Comparison of ENCODE assay signal across 15 cellular contexts in genomic region chr3:106814231-106814630, GRCh38.
DNase-seq lines count a peak whose midpoint lies in the region; ATAC-seq, FAIRE-seq and TF ChIP-seq lines count a peak whose summit lies in the region.
"Had no signal": no experiment of that assay in that cellular context is flagged by ENCODE, and none has a peak within 500 bp of the region (broad histone marks: within the 10 kb centered on the region; RNA-seq: fewer than 3 reads in every experiment).

No MANE protein-coding gene starts in this region.

- H3K27ac Mint-ChIP-seq in Caco-2 (ENCODE audit: unreplicated experiment): no peak overlapping the region
- H3K27ac Mint-ChIP-seq: activated T-helper 17 cell treated with anti-CD3 and anti-CD28 coated beads, Interleukin-2, amount 50 U/mL, for 72 hours had no signal

- no peak for TF ChIP-seq EP300 in H1 (IDR thresholded peaks at IDR 0.05; ENCODE audit: borderline replicate concordance in 1 of 2, low read depth in 2 of 2, low read length in 2 of 2)

- H4K20me1 ChIP-seq in H1 (replicated peaks in 1 of 2; ENCODE audit: control insufficient read depth in 1 of 2, insufficient read depth in 2 of 2, low read length in 2 of 2): no peaks in the 10 kb centered on the region

- H2BK5ac ChIP-seq in H1 (ENCODE audit: low read depth, low read length): no peak overlapping the region
- no peak overlapping the region for H2BK5ac ChIP-seq in mesenchymal stem cell (ENCODE audit: low read depth, low read length, poor library complexity, severe bottlenecking)

- no peak overlapping the region for H3K56ac ChIP-seq in H1 (replicated peaks; ENCODE audit: insufficient read length, low read depth, low read length)

- peak overlapping the region; percentile 53; the same call in 1 of the 2 replicates for H2BK20ac ChIP-seq in H1 (ENCODE audit: low read length)

- H3K4me3 Mint-ChIP-seq in Caco-2 (ENCODE audit: unreplicated experiment): no peak overlapping the region
- H3K4me3 Mint-ChIP-seq: activated T-helper 17 cell treated with anti-CD3 and anti-CD28 coated beads, Interleukin-2, amount 50 U/mL, for 72 hours; stimulated activated naive CD8-positive, alpha-beta T cell treated with anti-CD3 and anti-CD28 coated beads, Interleukin-15, amount 100 ng/mL, for 72 hours had no signal

- no peaks in the 10 kb centered on the region for H3K9me3 ChIP-seq in right atrium auricular region
- no peaks in the 10 kb centered on the region for H3K9me3 ChIP-seq in H1 (ENCODE audit: insufficient read depth in 2 of 2, low read depth in 1 of 2, low read length in 1 of 2)
- H3K9me3 ChIP-seq in mesenchymal stem cell (ENCODE audit: control insufficient read depth, low read length): no peaks in the 10 kb centered on the region
- H3K9me3 ChIP-seq in upper lobe of right lung: no peaks in the 10 kb centered on the region
- H3K9me3 ChIP-seq in Caco-2: no peaks in the 10 kb centered on the region

- H3K36me3 ChIP-seq in right atrium auricular region (no peaks in the 10 kb centered on the region), H1 (ENCODE audit: control insufficient read depth in 2 of 4, insufficient read depth in 4 of 4, low read length in 3 of 4) (no peaks in the 10 kb centered on the region; a peak in 2 of 8 replicates), mesenchymal stem cell (ENCODE audit: control insufficient read depth in 1 of 2, insufficient read depth in 2 of 2, low read depth in 1 of 2, low read length in 2 of 2) (no peaks in the 10 kb centered on the region), upper lobe of right lung (no peaks in the 10 kb centered on the region), Caco-2 (ENCODE audit: control insufficient read depth, insufficient read depth, low read length) (no peaks in the 10 kb centered on the region)

- H3K27me3 ChIP-seq in right atrium auricular region (no peaks in the 10 kb centered on the region), H1 (replicated peaks in 1 of 4; ENCODE audit: control insufficient read depth in 3 of 4, extremely low read depth in 1 of 4, insufficient read depth in 3 of 4, low read length in 3 of 4) (no peaks in the 10 kb centered on the region), mesenchymal stem cell (ENCODE audit: control insufficient read depth in 1 of 2, insufficient read depth in 1 of 2, low read length in 2 of 2) (no peaks in the 10 kb centered on the region), upper lobe of right lung (no peaks in the 10 kb centered on the region), Caco-2 (replicated peaks; ENCODE audit: control insufficient read depth, insufficient read depth, low read length) (no peaks in the 10 kb centered on the region)

- H3K23ac ChIP-seq in H1 (ENCODE audit: insufficient read length) (no peak overlapping the region), mesenchymal stem cell (ENCODE audit: low read length in 2 of 2) (no peak overlapping the region)

- CTCF ChIA-PET in H1 (lab: Charles Lee; ENCODE audit: partially characterized antibody) (interaction anchor here (1.7 kb wide), 1 partner anchor 12 kb away, joined by 3 read pairs; no protein-coding TSS in a partner anchor), Caco-2 (lab: Charles Lee) (no interaction called here)

- H3K18ac ChIP-seq in H1 (ENCODE audit: extremely low read depth, low read length) (0 out of 2 replicates have a peak overlapping the region, but pooled peaks have one; percentile 39), mesenchymal stem cell (ENCODE audit: low read depth in 1 of 2, low read length in 2 of 2) (no peak overlapping the region)

- H3K79me2 ChIP-seq in H1 (ENCODE audit: control insufficient read depth in 1 of 2, insufficient read depth in 2 of 2, low read length in 2 of 2): no peaks in the 10 kb centered on the region

- H3K4ac ChIP-seq in H1 (replicated peaks; ENCODE audit: insufficient read length, low read depth, low read length): no peak overlapping the region
- H3K4ac ChIP-seq in mesenchymal stem cell (ENCODE audit: low read depth in 1 of 2, low read length in 2 of 2): no peak overlapping the region

- POLR2A ChIA-PET in H1 (lab: Charles Lee; ENCODE audit: partially characterized antibody): no interaction called here
- POLR2A ChIA-PET in Caco-2 (lab: Charles Lee): no interaction called here

- TF ChIP-seq CTCF in right atrium auricular region (IDR thresholded peaks at IDR 0.05): no peak
- no peak for TF ChIP-seq CTCF in H1 (IDR thresholded peaks at IDR 0.05; ENCODE audit: control extremely low read depth in 1 of 3, insufficient read depth in 1 of 3, low read depth in 1 of 3, low read length in 3 of 3)
- no peak for TF ChIP-seq CTCF in upper lobe of right lung (IDR thresholded peaks at IDR 0.05)
- TF ChIP-seq CTCF in Caco-2 (IDR thresholded peaks at IDR 0.05; ENCODE audit: insufficient read depth in 1 of 2, low read depth in 1 of 2, low read length in 1 of 2, severe bottlenecking in 1 of 2, unreplicated experiment in 1 of 2): no peak

- no peak overlapping the region for H3K4me3 ChIP-seq in right atrium auricular region
- no peak overlapping the region for H3K4me3 ChIP-seq in H1 (ENCODE audit: extremely low read depth in 1 of 4, insufficient read depth in 2 of 4, low read depth in 3 of 4, low read length in 4 of 4)
- no peak overlapping the region for H3K4me3 ChIP-seq in mesenchymal stem cell (ENCODE audit: insufficient read depth in 1 of 2, low read depth in 1 of 2, low read length in 2 of 2)
- H3K4me3 ChIP-seq in upper lobe of right lung: no peak overlapping the region
- H3K4me3 ChIP-seq in Caco-2 (ENCODE audit: low read depth, low read length): no peak overlapping the region
- H3K4me3 ChIP-seq: skin epidermis had no signal

- H2AFZ ChIP-seq in H1 (ENCODE audit: low read length) (no peak overlapping the region), mesenchymal stem cell (ENCODE audit: low read depth, low read length) (peak overlapping the region; percentile 27)

- no peak overlapping the region for H3K14ac ChIP-seq in H1 (ENCODE audit: insufficient read length)
- H3K14ac ChIP-seq in mesenchymal stem cell (ENCODE audit: low read length in 2 of 2): no peak overlapping the region

- H4K91ac ChIP-seq in H1 (replicated peaks; ENCODE audit: insufficient read length, low read length) (no peak overlapping the region), mesenchymal stem cell (ENCODE audit: low read length) (no peak overlapping the region)

- H3K27me3 Mint-ChIP-seq in Caco-2 (ENCODE audit: insufficient read depth, unreplicated experiment): peaks cover 2% of the 10 kb centered on the region

- ATAC-seq in Right ventricle myocardium superior (ENCODE audit: poor library complexity) (peak; percentile 89), upper lobe of right lung (peak; percentile 45), HG03095 (IDR thresholded peaks at IDR 0.05; ENCODE audit: unreplicated experiment) (no peak), HG02870 (IDR thresholded peaks at IDR 0.05; ENCODE audit: unreplicated experiment) (no peak)
- ATAC-seq: activated T-helper 17 cell treated with anti-CD3 and anti-CD28 coated beads, Interleukin-2, amount 50 U/mL, for 72 hours; stimulated activated naive CD8-positive, alpha-beta T cell treated with anti-CD3 and anti-CD28 coated beads, Interleukin-15, amount 100 ng/mL, for 72 hours had no signal

- 95% methylated on average over 1 of the region's 1 CpG; no CpG with 5 or more reads in 1 of the 2 experiments for WGBS in H1 (ENCODE audit: extremely low coverage in 1 of 2, insufficient coverage in 1 of 2, insufficient read length in 1 of 2, insufficient replicate concordance in 2 of 2, low coverage in 1 of 2, low lambda C conversion rate in 2 of 2, missing lambda C conversion rate in 1 of 2), 2 experiments
- WGBS in mesenchymal stem cell: 100% methylated on average over 1 of the region's 1 CpG

- H3K4me1 ChIP-seq in right atrium auricular region (peaks cover 0 to 22% of the 10 kb centered on the region in 2 donors), H1 (replicated peaks in 1 of 4; ENCODE audit: control insufficient read depth in 3 of 4, insufficient read depth in 4 of 4, low read length in 3 of 4) (peaks cover 0 to 8% (median 3%) of the 10 kb centered on the region in 4 experiments; a peak in 2 of 7 replicates), mesenchymal stem cell (ENCODE audit: control insufficient read depth, insufficient read depth, low read depth, low read length) (no peaks in the 10 kb centered on the region), upper lobe of right lung (no peaks in the 10 kb centered on the region), Caco-2 (no peaks in the 10 kb centered on the region)

- DNase-seq in Right ventricle myocardium superior: peak; percentile 68
- no peak for DNase-seq in right atrium auricular region (ENCODE audit: low spot score)
- no peak for DNase-seq in H1 (ENCODE audit: low read depth in 1 of 2, low spot score in 2 of 2)
- DNase-seq in mesenchymal stem cell: no peak
- DNase-seq in upper lobe of right lung: no peak
- no peak for DNase-seq in Caco-2
- DNase-seq: activated CD4-positive, alpha-beta T cell treated with anti-CD3 and anti-CD28 coated beads, Interleukin-2, amount 50 U/mL, for 48 hours; amniotic stem cell; stimulated activated naive CD8-positive, alpha-beta T cell treated with anti-CD3 and anti-CD28 coated beads, Interleukin-15, amount 100 ng/mL, for 72 hours had no signal

- H4K8ac ChIP-seq in H1 (ENCODE audit: extremely low read depth, insufficient read depth, low read length): no peak overlapping the region
- H4K8ac ChIP-seq in mesenchymal stem cell (ENCODE audit: low read length): no peak overlapping the region

- no peak overlapping the region for H3K9ac ChIP-seq in H1 (replicated peaks in 1 of 4; ENCODE audit: extremely low read depth in 1 of 4, low read depth in 3 of 4, low read length in 3 of 4)
- H3K9ac ChIP-seq in mesenchymal stem cell (ENCODE audit: low read length): no peak overlapping the region

- no peak for TF ChIP-seq POLR2A in H1 (IDR thresholded peaks at IDR 0.05; ENCODE audit: control extremely low read depth in 1 of 2, low read depth in 2 of 2, low read length in 2 of 2)

- H3K9me3 Mint-ChIP-seq in Caco-2 (ENCODE audit: unreplicated experiment): no peaks in the 10 kb centered on the region
- H3K9me3 Mint-ChIP-seq: activated T-helper 17 cell treated with anti-CD3 and anti-CD28 coated beads, Interleukin-2, amount 50 U/mL, for 72 hours; stimulated activated naive CD8-positive, alpha-beta T cell treated with anti-CD3 and anti-CD28 coated beads, Interleukin-15, amount 100 ng/mL, for 72 hours had no signal

- H3K79me1 ChIP-seq in H1 (ENCODE audit: low read depth, low read length) (no peaks in the 10 kb centered on the region), mesenchymal stem cell (replicated peaks; ENCODE audit: low read length, poor library complexity, severe bottlenecking) (no peaks in the 10 kb centered on the region)

- H2AK5ac ChIP-seq in H1 (ENCODE audit: low read depth, low read length): no peak overlapping the region
- H2AK5ac ChIP-seq in mesenchymal stem cell (ENCODE audit: low read length, severe bottlenecking): no peak overlapping the region

- 0 out of 2 replicates have a peak overlapping the region, but pooled peaks have one; percentile 31 for H2BK15ac ChIP-seq in H1 (ENCODE audit: low read length)
- no peak overlapping the region for H2BK15ac ChIP-seq in mesenchymal stem cell (ENCODE audit: low read depth, poor library complexity, severe bottlenecking)

- H3K27ac ChIP-seq in right atrium auricular region: peak overlapping the region in 1 of 2 donors; percentile 10
- H3K27ac ChIP-seq in H1 (ENCODE audit: low read depth, low read length): no peak overlapping the region
- no peak overlapping the region for H3K27ac ChIP-seq in mesenchymal stem cell (ENCODE audit: low read length, poor library complexity, severe bottlenecking)
- H3K27ac ChIP-seq in upper lobe of right lung: peak overlapping the region; percentile 28
- H3K27ac ChIP-seq: epithelial cell of prostate, skin epidermis had no signal

- no peak for TF ChIP-seq RAD21 in H1 (IDR thresholded peaks at IDR 0.05 in 1 of 2, conservative IDR thresholded peaks at IDR 0.05 in 1 of 2; ENCODE audit: low read depth in 2 of 2, low read length in 2 of 2)

- H3K36me3 Mint-ChIP-seq in Caco-2 (ENCODE audit: insufficient read depth, unreplicated experiment): no peaks in the 10 kb centered on the region

- no TSS peak for BruUV-seq in Caco-2 (replicated peaks; lab: Mats Ljungman, UMichigan)

- no peak for FAIRE-seq in H1 (lab: Jason Lieb, UNC)
- FAIRE-seq: colon had no signal

- no peaks in the 10 kb centered on the region for H3K23me2 ChIP-seq in H1 (ENCODE audit: low read depth, low read length)

- H2BK12ac ChIP-seq in H1 (ENCODE audit: low read depth, low read length): no peak overlapping the region; the same call in 1 of the 2 replicates
- H2BK12ac ChIP-seq in mesenchymal stem cell (ENCODE audit: low read length in 2 of 2): no peak overlapping the region

- no peaks in the 10 kb centered on the region for H3K4me1 Mint-ChIP-seq in Caco-2 (ENCODE audit: low read depth, unreplicated experiment)
- H3K4me1 Mint-ChIP-seq: activated T-helper 17 cell treated with anti-CD3 and anti-CD28 coated beads, Interleukin-2, amount 50 U/mL, for 72 hours; stimulated activated naive CD8-positive, alpha-beta T cell treated with anti-CD3 and anti-CD28 coated beads, Interleukin-15, amount 100 ng/mL, for 72 hours had no signal

- H4K5ac ChIP-seq in H1 (ENCODE audit: insufficient read length, low read depth, low read length): no peak overlapping the region

- H2BK120ac ChIP-seq in H1 (replicated peaks; ENCODE audit: low read depth, low read length): no peak overlapping the region
- H2BK120ac ChIP-seq in mesenchymal stem cell (ENCODE audit: low read depth, low read length): no peak overlapping the region

- H3K4me2 ChIP-seq in H1 (ENCODE audit: insufficient read depth in 1 of 2, low read depth in 2 of 2, low read length in 2 of 2) (no peak overlapping the region), mesenchymal stem cell (ENCODE audit: low read length, poor library complexity, severe bottlenecking) (no peak overlapping the region)

- intact Hi-C loops in Right ventricle myocardium superior (cut with DNase I): no loop called here
- intact Hi-C loops in upper lobe of right lung (cut with DNase I): no loop called here
- intact Hi-C loops in Caco-2 (cut with micrococcal nuclease; ENCODE audit: unreplicated experiment): no loop called here

Comparison
In these comparisons a context has a peak if more than half of its experiments do, and no peak if none do; other contexts are left out.
1. ATAC-seq: peak in Right ventricle myocardium superior (single experiment) and upper lobe of right lung (single experiment); none in HG03095 (single experiment) and HG02870 (single experiment).